In the genomic region with DNA sequence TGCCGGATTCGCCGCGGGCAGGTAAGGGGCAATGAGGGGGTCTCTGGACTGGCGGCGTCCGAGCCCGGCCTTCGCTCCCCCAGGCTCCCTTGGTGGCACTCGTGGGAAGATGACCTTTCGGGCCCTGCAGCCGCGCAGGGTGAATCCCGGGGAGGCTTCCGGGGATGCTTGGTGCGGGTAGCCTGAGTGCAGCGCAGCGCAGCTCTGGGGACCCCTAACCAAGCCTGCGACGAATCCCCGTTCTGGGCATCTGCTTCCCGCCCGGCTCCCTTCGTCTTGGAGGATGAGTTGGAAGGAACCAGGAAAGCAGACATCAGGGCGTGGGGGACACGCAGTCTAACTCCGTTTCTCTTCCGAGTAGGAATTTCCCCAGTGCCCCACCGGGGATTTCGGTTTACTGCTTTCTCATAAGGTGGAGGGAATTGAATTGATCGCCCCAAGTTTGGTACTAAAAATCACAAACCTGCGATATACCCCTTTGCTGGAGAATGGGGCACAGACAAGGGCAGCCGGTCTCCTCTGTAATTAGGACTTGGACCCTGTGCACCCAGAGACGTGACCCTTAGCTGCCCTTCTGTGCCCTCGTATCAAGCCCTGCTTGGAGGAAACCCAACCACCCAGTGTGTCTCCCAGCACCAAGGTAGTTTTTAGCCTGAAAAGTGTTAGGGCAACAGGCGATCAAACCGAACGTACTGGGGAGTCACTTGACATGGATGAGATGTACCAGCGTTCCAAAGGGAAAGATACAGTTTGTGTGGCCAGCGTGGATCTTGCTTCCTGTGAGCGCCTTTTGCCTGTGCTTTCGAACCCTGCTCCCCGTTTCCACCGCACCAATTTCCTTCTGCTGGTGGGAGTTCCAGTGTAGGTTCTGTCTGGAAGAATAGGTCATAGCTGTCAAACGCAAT, we compare ENCODE assay signal across 8 cellular contexts. TPM values are rescaled to one million over a fixed set of nuclear protein-coding genes. Genes with fewer than 3 reads are reported as not detected.
DNase-seq lines count a peak whose midpoint lies in the region; ATAC-seq and TF ChIP-seq lines count a peak whose summit lies in the region.

No MANE protein-coding gene starts in this region.

- no peak overlapping the region for H3K9ac ChIP-seq in subcutaneous abdominal adipose tissue (ENCODE audit: low read length in 5 of 5)

- H3K4me3 ChIP-seq in DOHH2 (ENCODE audit: low read length) (peak overlapping the region; percentile 59; the same call in 1 of the 2 replicates), HEK293 (ENCODE audit: low read depth, low read length) (peak overlapping the region; percentile 71), subcutaneous abdominal adipose tissue (ENCODE audit: low read depth in 1 of 5, low read length in 5 of 5) (peak overlapping the region in 3 of 5 donors; percentile 56 to 66 (median 64))

- H3K4me1 ChIP-seq in DOHH2 (ENCODE audit: control insufficient read depth, low read length) (peaks cover 19% of the 10 kb centered on the region), HEK293 (ENCODE audit: control insufficient read depth, insufficient read depth, low read length) (no peaks in the 10 kb centered on the region), subcutaneous abdominal adipose tissue (ENCODE audit: control insufficient read depth in 5 of 5, insufficient read depth in 5 of 5, low read length in 5 of 5) (peaks cover 0 to 15% (median 12%) of the 10 kb centered on the region in 5 donors)

- CTCF ChIA-PET in HEK293 (lab: Yijun Ruan, JAX), result interaction anchor here (1.3 to 1.5 kb wide), 3 partner anchors 7 to 18 kb away, joined by 3 to 6 read pairs (median 5); no protein-coding TSS in a partner anchor

- DNase-seq in activated T-cell treated with anti-CD3 and anti-CD28 coated beads, Interleukin-2, amount 50 U/mL, for 72 hours, result peak; percentile 5 to 16
- DNase-seq in left lobe of liver (ENCODE audit: low spot score) (no peak), D341Med (ENCODE audit: low spot score) (no peak), DMS53 (lab: John Stamatoyannopoulos, UW) (no peak)
- no peak for DNase-seq in activated effector memory CD4-positive, alpha-beta T cell treated with anti-CD3 and anti-CD28 coated beads, Interleukin-2, amount 50 U/mL, for 16 hours

- POLR2A ChIA-PET in HEK293 (lab: Yijun Ruan, JAX), result no interaction called here

- H3K27me3 ChIP-seq in DOHH2 (ENCODE audit: control insufficient read depth, low read length), result peaks cover 38% of the 10 kb centered on the region
- peaks cover 11 to 50% (median 30%) of the 10 kb centered on the region in 5 donors for H3K27me3 ChIP-seq in subcutaneous abdominal adipose tissue (ENCODE audit: control insufficient read depth in 5 of 5, insufficient read depth in 4 of 5, low read length in 5 of 5)

- no peaks in the 10 kb centered on the region for H3K79me2 ChIP-seq in DOHH2 (ENCODE audit: control insufficient read depth, low read length)

- H4K20me1 ChIP-seq in DOHH2 (ENCODE audit: control insufficient read depth, insufficient read depth, low read depth, low read length), result no peaks in the 10 kb centered on the region

- H3F3A ChIP-seq in DOHH2 (ENCODE audit: control insufficient read depth, insufficient read depth), result peaks cover 4% of the 10 kb centered on the region; the same call in 1 of the 2 replicates

- H3K4me2 ChIP-seq in DOHH2 (ENCODE audit: low read length), result peak overlapping the region; percentile 62

- H3K36me3 Mint-ChIP-seq in activated T-cell treated with anti-CD3 and anti-CD28 coated beads, Interleukin-2, amount 50 U/mL, for 72 hours (ENCODE audit: insufficient read depth in 2 of 2), result no peaks in the 10 kb centered on the region

- peak in 1 of 2 donors; percentile 10 for ATAC-seq in activated T-cell treated with anti-CD3 and anti-CD28 coated beads, Interleukin-2, amount 50 U/mL, for 72 hours (replicated peaks in 1 of 2)
- peak; percentile 22 for ATAC-seq in left lobe of liver

- peaks cover 20% of the 10 kb centered on the region for H3K4me1 Mint-ChIP-seq in activated T-cell treated with anti-CD3 and anti-CD28 coated beads, Interleukin-2, amount 50 U/mL, for 72 hours (ENCODE audit: low read depth)

- no peaks in the 10 kb centered on the region for H3K9me3 ChIP-seq in DOHH2 (ENCODE audit: control insufficient read depth, insufficient read depth, low read length)
- H3K9me3 ChIP-seq in HEK293 (ENCODE audit: control insufficient read depth, insufficient read depth, low read depth, low read length), result no peaks in the 10 kb centered on the region
- no peaks in the 10 kb centered on the region for H3K9me3 ChIP-seq in subcutaneous abdominal adipose tissue (ENCODE audit: control insufficient read depth in 5 of 5, low read length in 5 of 5)

- H3K27me3 Mint-ChIP-seq in activated T-cell treated with anti-CD3 and anti-CD28 coated beads, Interleukin-2, amount 50 U/mL, for 72 hours (ENCODE audit: low read depth), result peaks cover 70% of the 10 kb centered on the region

- H3K27ac ChIP-seq in DOHH2 (ENCODE audit: low read depth, low read length) (no peak overlapping the region), HEK293 (ENCODE audit: extremely low read depth, low read depth, low read length) (no peak overlapping the region), subcutaneous abdominal adipose tissue (ENCODE audit: low read depth, low read length) (no peak overlapping the region)

- no peak overlapping the region for H3K27ac Mint-ChIP-seq in activated T-cell treated with anti-CD3 and anti-CD28 coated beads, Interleukin-2, amount 50 U/mL, for 72 hours

- H3K9me2 ChIP-seq in DOHH2 (replicated peaks; ENCODE audit: control insufficient read depth, low read length), result no peaks in the 10 kb centered on the region

- H3K9me3 Mint-ChIP-seq in activated T-cell treated with anti-CD3 and anti-CD28 coated beads, Interleukin-2, amount 50 U/mL, for 72 hours, result no peaks in the 10 kb centered on the region

- H3K4me3 Mint-ChIP-seq in activated T-cell treated with anti-CD3 and anti-CD28 coated beads, Interleukin-2, amount 50 U/mL, for 72 hours, result peak overlapping the region; percentile 89 to 96

- TF ChIP-seq CTCF in DOHH2 (IDR thresholded peaks at IDR 0.05; ENCODE audit: low read depth, low read length, poor library complexity, severe bottlenecking) (no peak), HEK293 (tag by site-specific recombination; IDR thresholded peaks at IDR 0.05) (no peak)

- H3K36me3 ChIP-seq in DOHH2 (ENCODE audit: control insufficient read depth, low read length) (no peaks in the 10 kb centered on the region), HEK293 (ENCODE audit: control insufficient read depth in 2 of 2, insufficient read depth in 1 of 2, low read length in 2 of 2) (no peaks in the 10 kb centered on the region), subcutaneous abdominal adipose tissue (ENCODE audit: control insufficient read depth in 5 of 5, insufficient read depth in 5 of 5, low read length in 5 of 5) (no peaks in the 10 kb centered on the region)

TF ChIP-seq in HEK293, 187 proteins besides CTCF, POLR2A, EP300 and RAD21:
- TF ChIP-seq ZNF585B (tag by site-specific recombination; IDR thresholded peaks at IDR 0.05) (no peak), HOXC10 (CRISPR knock-in tag; IDR thresholded peaks at IDR 0.05) (no peak), KLF7 (tag by site-specific recombination; IDR thresholded peaks at IDR 0.05; ENCODE audit: borderline replicate concordance) (no peak), ZNF16 (tag by site-specific recombination; IDR thresholded peaks at IDR 0.05; ENCODE audit: low read depth) (no peak), SALL2 (tag by site-specific recombination; IDR thresholded peaks at IDR 0.05; ENCODE audit: borderline replicate concordance) (no peak)
- TF ChIP-seq, protein P1, sequence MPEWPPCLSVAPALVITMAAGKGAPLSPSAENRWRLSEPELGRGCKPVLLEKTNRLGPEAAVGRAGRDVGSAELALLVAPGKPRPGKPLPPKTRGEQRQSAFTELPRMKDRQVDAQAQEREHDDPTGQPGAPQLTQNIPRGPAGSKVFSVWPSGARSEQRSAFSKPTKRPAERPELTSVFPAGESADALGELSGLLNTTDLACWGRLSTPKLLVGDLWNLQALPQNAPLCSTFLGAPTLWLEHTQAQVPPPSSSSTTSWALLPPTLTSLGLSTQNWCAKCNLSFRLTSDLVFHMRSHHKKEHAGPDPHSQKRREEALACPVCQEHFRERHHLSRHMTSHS (tag by site-specific recombination; IDR thresholded peaks at IDR 0.05), result no peak

RNA-seq across cellular contexts. Expression of a gene that starts 1.0 kb away (rescaled TPM):
- under 1 TPM in 1 of 2 donors, not detected in 1; 0.14 TPM for total RNA-seq in activated T-cell treated with anti-CD3 and anti-CD28 coated beads, Interleukin-2, amount 50 U/mL, for 72 hours
- 0.65 TPM for total RNA-seq in left lobe of liver

RNA-seq across cellular contexts. Expression of a gene that starts 52.0 kb away (rescaled TPM):
- 10 to 100 TPM; 15.7 to 17.9 TPM for total RNA-seq in activated T-cell treated with anti-CD3 and anti-CD28 coated beads, Interleukin-2, amount 50 U/mL, for 72 hours
- total RNA-seq in left lobe of liver, result 1.9 TPM

Comparison
In these comparisons a context has a peak if more than half of its experiments do, and no peak if none do; other contexts are left out.
1. DNase-seq: peak in activated T-cell treated with anti-CD3 and anti-CD28 coated beads, Interleukin-2, amount 50 U/mL, for 72 hours (2 of 2); none in left lobe of liver (single experiment), D341Med (single experiment), DMS53 (single experiment) and activated effector memory CD4-positive, alpha-beta T cell treated with anti-CD3 and anti-CD28 coated beads, Interleukin-2, amount 50 U/mL, for 16 hours (single experiment).
2. Peak in every context shown above with its lines, with median percentiles within 50 percentile points of each other: H3K4me3 ChIP-seq.